In genomic region chr9:129885018-129885669, GRCh38 we compare ENCODE assay signal across 8 cellular contexts. TPM values are rescaled to one million over a fixed set of nuclear protein-coding genes. Genes with fewer than 3 reads are reported as not detected.
DNase-seq lines count a peak whose midpoint lies in the region; ATAC-seq, FAIRE-seq and TF ChIP-seq lines count a peak whose summit lies in the region.

No MANE protein-coding gene starts in this region.

- peak; percentile 31 for DNase-seq in AG08395 (ENCODE audit: low spot score)
- DNase-seq in GM12892 (ENCODE audit: insufficient read length): no peak
- peak; percentile 48 for DNase-seq in PC-3
- DNase-seq in T47D (ENCODE audit: low read depth in 1 of 2, low spot score in 1 of 2): peak; percentile 35 to 80
- peak; percentile 65 for DNase-seq in testis
- DNase-seq in putamen (ENCODE audit: low spot score): no peak
- no peak for DNase-seq in middle frontal gyrus (ENCODE audit: extremely low spot score, low spot score)

- no peaks in the 10 kb centered on the region for H3K27me3 ChIP-seq in PC-3 (ENCODE audit: low read length)
- no peaks in the 10 kb centered on the region for H3K27me3 ChIP-seq in liver (ENCODE audit: control insufficient read depth in 4 of 4, insufficient read depth in 4 of 4, low read length in 3 of 4)
- H3K27me3 ChIP-seq in testis: no peaks in the 10 kb centered on the region

- H3K9me3 ChIP-seq in PC-3 (ENCODE audit: low read length): no peaks in the 10 kb centered on the region
- no peaks in the 10 kb centered on the region for H3K9me3 ChIP-seq in liver (ENCODE audit: control insufficient read depth in 4 of 4, low read length in 3 of 4)
- no peaks in the 10 kb centered on the region for H3K9me3 ChIP-seq in testis

- in situ Hi-C loops in T47D (cut with HindIII; ENCODE audit: low pct_unique_long_range_greater_than_20kb, low sequenced_read_pairs): no loop called here

- no peaks in the 10 kb centered on the region for H3F3A ChIP-seq in PC-3 (ENCODE audit: low read length, unreplicated experiment)

- H3K4me3 ChIP-seq in PC-3 (ENCODE audit: low read length): peak overlapping the region; percentile 57
- peak overlapping the region; percentile 12 to 58 (median 37) for H3K4me3 ChIP-seq in liver (ENCODE audit: low read depth in 1 of 3, low read length in 3 of 3)
- H3K4me3 ChIP-seq in testis: peak overlapping the region; percentile 12 to 51

- H3K36me3 ChIP-seq in PC-3 (ENCODE audit: low read depth, low read length) (peaks cover 3% of the 10 kb centered on the region; the same call in 1 of the 2 replicates), liver (ENCODE audit: control insufficient read depth in 4 of 4, insufficient read depth in 3 of 4, low read depth in 1 of 4, low read length in 3 of 4) (peaks cover 0 to 26% (median 6%) of the 10 kb centered on the region in 4 donors), testis (ENCODE audit: low read depth, missing control alignments) (no peaks in the 10 kb centered on the region)

- TF ChIP-seq RAD21 in liver (IDR thresholded peaks at IDR 0.05): peak in 1 of 2 donors; percentile 58

- POLR2A ChIA-PET in PC-3 (lab: Charles Lee; ENCODE audit: unreplicated experiment): interaction anchor here (1.0 kb wide), 1 partner anchor 171 kb away, joined by 5 read pairs; no protein-coding TSS in a partner anchor

- no peaks in the 10 kb centered on the region for H3K79me2 ChIP-seq in PC-3 (ENCODE audit: low read length)

- peak overlapping the region; percentile 77 for H2AFZ ChIP-seq in PC-3 (ENCODE audit: low read length)

- H3K9ac ChIP-seq in PC-3 (ENCODE audit: low read length): peak overlapping the region; percentile 26
- H3K9ac ChIP-seq in liver (ENCODE audit: low read depth in 1 of 2, low read length in 2 of 2): peak overlapping the region in 1 of 2 donors; percentile 56

- FAIRE-seq in GM12892 (lab: Jason Lieb, UNC): peak; percentile 60

- TF ChIP-seq CTCF in PC-3 (conservative IDR thresholded peaks at IDR 0.05; ENCODE audit: low read depth, low read length): peak; percentile 42
- TF ChIP-seq CTCF in liver (IDR thresholded peaks at IDR 0.05; ENCODE audit: low read depth, low read length, missing input control): peak; percentile 28
- TF ChIP-seq CTCF in testis (IDR thresholded peaks at IDR 0.05): peak in 1 of 3 experiments; percentile 59

- intact Hi-C loops in PC-3 (cut with micrococcal nuclease) (loop anchor here (1.0 to 5.0 kb wide), 3 partner anchors 47 to 214 kb away; partner anchors contain the start of gene FNBP1), testis (cut with DNase I; ENCODE audit: low total_unique reads) (loop anchor here (5.0 to 10.0 kb wide), 3 partner anchors 157 to 350 kb away; partner anchors contain the start of gene FNBP1)

- no peaks in the 10 kb centered on the region for H4K20me1 ChIP-seq in PC-3 (ENCODE audit: low read length)

- BruUV-seq in PC-3 (replicated peaks; lab: Mats Ljungman, UMichigan): TSS peak; percentile 39

- no peak overlapping the region for H3K27ac ChIP-seq in PC-3 (ENCODE audit: low read length)
- peak overlapping the region; percentile 42 to 47 for H3K27ac ChIP-seq in liver (ENCODE audit: low read depth in 1 of 2, low read length in 2 of 2)
- peak overlapping the region; percentile 77 to 81 for H3K27ac ChIP-seq in testis

- TF ChIP-seq POLR2A in GM12892 (IDR thresholded peaks at IDR 0.05; ENCODE audit: low read depth, low read length) (peak; percentile 24), testis (IDR thresholded peaks at IDR 0.05) (no peak)

- no peaks in the 10 kb centered on the region for H3K9me2 ChIP-seq in PC-3 (replicated peaks; ENCODE audit: low read length)

- CTCF ChIA-PET in PC-3 (lab: Charles Lee): interaction anchor here (0.6 kb wide), 1 partner anchor 262 kb away, joined by 3 read pairs; no protein-coding TSS in a partner anchor

- WGBS in liver: 29% methylated on average over 27 of the region's 27 CpGs
- WGBS in testis, 2 donors: 5 to 14% methylated on average over 22 to 27 of the region's 27 CpGs

- H3K4me1 ChIP-seq in PC-3 (ENCODE audit: insufficient read depth, low read length): peaks cover 24% of the 10 kb centered on the region
- peaks cover 5 to 31% (median 20%) of the 10 kb centered on the region in 4 donors for H3K4me1 ChIP-seq in liver (ENCODE audit: control insufficient read depth in 4 of 4, insufficient read depth in 4 of 4, low read length in 3 of 4)
- peaks cover 33% of the 10 kb centered on the region for H3K4me1 ChIP-seq in testis

- peak overlapping the region; percentile 76 for H3K4me2 ChIP-seq in PC-3 (ENCODE audit: low read length)

- peak; percentile 75 for ATAC-seq in PC-3

TF ChIP-seq in liver, 16 proteins besides CTCF, POLR2A, EP300 and RAD21:
- TF ChIP-seq MAX (IDR thresholded peaks at IDR 0.05): no peak
- no peak for TF ChIP-seq EGR1 (IDR thresholded peaks at IDR 0.05; ENCODE audit: low read depth in 2 of 2)
- no peak for TF ChIP-seq ATF3 (IDR thresholded peaks at IDR 0.05)
- no peak for TF ChIP-seq TAF1 (conservative IDR thresholded peaks at IDR 0.05)
- TF ChIP-seq HNF4A (conservative IDR thresholded peaks at IDR 0.05): no peak
- no peak for TF ChIP-seq NR2F2 (IDR thresholded peaks at IDR 0.05)
- TF ChIP-seq REST (IDR thresholded peaks at IDR 0.05): no peak

RNA-seq across cellular contexts. Expression of gene USP20, which starts 49.9 kb away (rescaled TPM):
- 9.1 TPM for polyA plus RNA-seq in GM12892 (2012; ENCODE audit: missing spikeins)
- 15.0 and 16.2 TPM in 2 replicates for total RNA-seq in PC-3 (2014; rRNA removed)
- total RNA-seq in liver: 10 to 100 TPM; 11.7 to 19.8 TPM
- polyA plus RNA-seq in liver: 1 to 10 TPM; 8.2 to 8.8 TPM
- total RNA-seq in testis: 10 to 100 TPM; 46.8 to 48.3 TPM
- polyA plus RNA-seq in testis (ENCODE audit: insufficient read depth, low read depth, low replicate concordance): 37.4 TPM

RNA-seq across cellular contexts. Expression of gene C9orf78, which starts 50.1 kb away (rescaled TPM):
- 37.1 TPM for polyA plus RNA-seq in GM12892 (2012; ENCODE audit: missing spikeins)
- total RNA-seq in PC-3 (2014; rRNA removed): 42.4 and 57.4 TPM in 2 replicates
- 10 to 100 TPM; 37.2 to 64.6 TPM for total RNA-seq in liver
- 10 to 100 TPM; 31.1 to 84.2 TPM for polyA plus RNA-seq in liver
- total RNA-seq in testis: 10 to 100 TPM; 56.3 to 83.2 TPM
- polyA plus RNA-seq in testis (ENCODE audit: insufficient read depth, low read depth, low replicate concordance): 86.8 TPM

Comparison
In these comparisons a context has a peak if more than half of its experiments do, and no peak if none do; other contexts are left out.
1. DNase-seq: peak in AG08395 (single experiment), PC-3 (single experiment), T47D (2 of 2) and testis (single experiment); none in GM12892 (single experiment), putamen (single experiment) and middle frontal gyrus (single experiment).
2. Peak in every context shown above with its lines, with median percentiles within 50 percentile points of each other: H3K4me3 ChIP-seq.